In genomic region chr5:172705576-172706084, GRCh38 we compare ENCODE assay signal across 22 cellular contexts.
DNase-seq lines count a peak whose midpoint lies in the region; ATAC-seq, FAIRE-seq and TF ChIP-seq lines count a peak whose summit lies in the region.
"Had no signal": no experiment of that assay in that cellular context is flagged by ENCODE, and none has a peak within 500 bp of the region (broad histone marks: within the 10 kb centered on the region; RNA-seq: fewer than 3 reads in every experiment).

No MANE protein-coding gene starts in this region.

- intact Hi-C loops in vagina (cut with DNase I), result no loop called here

- H3K4me1 Mint-ChIP-seq in HFFc6 (ENCODE audit: low read depth) (peaks cover 13% of the 10 kb centered on the region), glutamatergic neuron (ENCODE audit: low read depth, unreplicated experiment) (peaks cover 27% of the 10 kb centered on the region)

- no peak for ATAC-seq in HG03342 (IDR thresholded peaks at IDR 0.05; ENCODE audit: unreplicated experiment)

- no peak overlapping the region for H3K4me3 Mint-ChIP-seq in HFFc6
- peak overlapping the region; percentile 41 for H3K4me3 Mint-ChIP-seq in glutamatergic neuron (ENCODE audit: unreplicated experiment)
- H3K4me3 Mint-ChIP-seq: CD8-positive, alpha-beta memory T cell had no signal

- no peaks in the 10 kb centered on the region for H3K9me3 Mint-ChIP-seq in HFFc6
- peaks cover 4% of the 10 kb centered on the region for H3K9me3 Mint-ChIP-seq in glutamatergic neuron (ENCODE audit: unreplicated experiment)

- H3K27me3 ChIP-seq in bronchial epithelial cell (ENCODE audit: control insufficient read depth, insufficient read depth, low read length) (peaks cover 3% of the 10 kb centered on the region), vagina (no peaks in the 10 kb centered on the region), hepatocyte (no peaks in the 10 kb centered on the region)

- H3K9me2 ChIP-seq in hepatocyte (replicated peaks; ENCODE audit: insufficient read depth), result no peaks in the 10 kb centered on the region

- TF ChIP-seq CTCF in HFFc6 (IDR thresholded peaks at IDR 0.05) (no peak), bronchial epithelial cell (IDR thresholded peaks at IDR 0.05; ENCODE audit: insufficient read depth, low read length, severe bottlenecking) (no peak), glutamatergic neuron (IDR thresholded peaks at IDR 0.05; ENCODE audit: partially characterized antibody, unreplicated experiment) (no peak), vagina (IDR thresholded peaks at IDR 0.05) (no peak), hepatocyte (IDR thresholded peaks at IDR 0.05; ENCODE audit: poor library complexity) (no peak)

- no peaks in the 10 kb centered on the region for H4K20me1 ChIP-seq in hepatocyte (ENCODE audit: insufficient read depth, poor library complexity, severe bottlenecking)

- no peaks in the 10 kb centered on the region for H3K9me3 ChIP-seq in vagina
- H3K9me3 ChIP-seq in hepatocyte (ENCODE audit: low read depth), result no peaks in the 10 kb centered on the region

- H2AFZ ChIP-seq in hepatocyte, result no peak overlapping the region

- no peak overlapping the region for H3K27ac Mint-ChIP-seq in HFFc6
- no peak overlapping the region for H3K27ac Mint-ChIP-seq in glutamatergic neuron (ENCODE audit: unreplicated experiment)
- H3K27ac Mint-ChIP-seq: CD8-positive, alpha-beta memory T cell had no signal

- no peak overlapping the region for H3K4me2 ChIP-seq in hepatocyte
- H3K4me2 ChIP-seq: KMS-11 had no signal

- H3K36me3 Mint-ChIP-seq in HFFc6 (ENCODE audit: low read depth) (no peaks in the 10 kb centered on the region), glutamatergic neuron (ENCODE audit: unreplicated experiment) (peaks cover 7% of the 10 kb centered on the region)
- H3K36me3 Mint-ChIP-seq: CD8-positive, alpha-beta memory T cell had no signal

- no peak for TF ChIP-seq POLR2A in vagina (IDR thresholded peaks at IDR 0.05)

- FAIRE-seq in bronchial epithelial cell (lab: Jason Lieb, UNC), result no peak
- FAIRE-seq: G401.6, GM18507, GM19239 had no signal

- H3K4me3 ChIP-seq in bronchial epithelial cell (ENCODE audit: low read depth, low read length) (no peak overlapping the region), vagina (no peak overlapping the region), hepatocyte (no peak overlapping the region)

- H3K79me2 ChIP-seq in hepatocyte, result no peaks in the 10 kb centered on the region

- no peak overlapping the region for H3K27ac ChIP-seq in vagina
- no peak overlapping the region for H3K27ac ChIP-seq in hepatocyte
- H3K27ac ChIP-seq: C4-2B, HL-60, KMS-11 had no signal

- no peaks in the 10 kb centered on the region for H3K36me3 ChIP-seq in bronchial epithelial cell (ENCODE audit: control insufficient read depth, insufficient read depth, low read length)
- no peaks in the 10 kb centered on the region for H3K36me3 ChIP-seq in vagina
- no peaks in the 10 kb centered on the region for H3K36me3 ChIP-seq in hepatocyte (replicated peaks; ENCODE audit: insufficient read depth, low read depth)

- DNase-seq in HFFc6 (peak; percentile 48), bronchial epithelial cell (ENCODE audit: low read depth) (peak; percentile 46), glutamatergic neuron (no peak), vagina (ENCODE audit: extremely low spot score in 2 of 2) (no peak), hepatocyte (ENCODE audit: low spot score) (no peak)
- DNase-seq in activated effector memory CD4-positive, alpha-beta T cell treated with anti-CD3 and anti-CD28 coated beads, Interleukin-2, amount 50 U/mL, for 16 hours, result no peak
- DNase-seq: Calu3; CD8-positive, alpha-beta memory T cell; DMS153; NCI-H1105 treated with DMSO at 0.1 percent for 48 hours; NCI-H2081; NCI-H2171; NCI-H345; NCI-H526 treated with DMSO at 0.1 percent for 48 hours; Right ventricle myocardium superior had no signal

- H3K27me3 Mint-ChIP-seq in HFFc6 (ENCODE audit: insufficient read depth), result peaks cover 17% of the 10 kb centered on the region
- peaks cover 10% of the 10 kb centered on the region for H3K27me3 Mint-ChIP-seq in glutamatergic neuron (ENCODE audit: unreplicated experiment)

- peaks cover 3% of the 10 kb centered on the region for H3K4me1 ChIP-seq in vagina
- peaks cover 9% of the 10 kb centered on the region for H3K4me1 ChIP-seq in hepatocyte (ENCODE audit: insufficient read depth)

Comparison
In these comparisons a context has a peak if more than half of its experiments do, and no peak if none do; other contexts are left out.
1. DNase-seq: peak in HFFc6 (single experiment) and bronchial epithelial cell (single experiment); none in glutamatergic neuron (single experiment), vagina (0 of 2), activated effector memory CD4-positive, alpha-beta T cell treated with anti-CD3 and anti-CD28 coated beads, Interleukin-2, amount 50 U/mL, for 16 hours (single experiment) and hepatocyte (single experiment).